In the genomic region with DNA sequence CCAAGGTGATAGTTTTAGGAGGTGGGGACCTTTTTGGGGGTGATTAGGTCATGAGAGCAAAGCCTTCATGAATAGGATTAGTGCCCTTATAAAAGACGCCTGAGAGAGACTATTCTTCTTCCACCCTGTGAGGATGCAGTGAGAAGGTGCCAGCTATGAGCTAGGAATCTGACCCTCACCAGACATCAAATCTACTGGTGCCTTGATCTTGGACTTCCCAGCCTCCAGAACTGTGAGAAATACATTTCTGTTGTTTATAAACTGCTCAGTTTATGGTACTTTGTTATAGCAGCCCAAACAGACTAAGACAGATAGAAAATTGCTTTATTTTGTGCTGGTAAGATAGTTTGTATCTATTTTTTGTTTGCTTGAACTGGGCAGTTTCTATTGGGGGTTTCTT, we compare ENCODE assay signal across 26 cellular contexts.
"Had no signal": no experiment of that assay in that cellular context is flagged by ENCODE, and none has a peak within 500 bp of the region (broad histone marks: within the 10 kb centered on the region; RNA-seq: fewer than 3 reads in every experiment).

No MANE protein-coding gene starts in this region.

- H3K27me3 ChIP-seq: left lung, pancreas, sigmoid colon, spleen, suprapubic skin, tibial nerve, uterus had no signal

- H3K4me3 Mint-ChIP-seq: immature natural killer cell; naive B cell; natural killer cell; stimulated activated effector memory CD8-positive, alpha-beta T cell treated with anti-CD3 and anti-CD28 coated beads, Interleukin-12 subunit alpha, Interleukin-12 subunit beta, amount 100 ng/mL, for 72 hours; stimulated activated naive CD8-positive, alpha-beta T cell treated with anti-CD3 and anti-CD28 coated beads, Interleukin-15, Interleukin-2, amounts not matched to agents 100 ng/mL and 50 ng/mL, for 24 hours; type B pancreatic cell had no signal

- H3K4me1 ChIP-seq: prostate gland, uterus had no signal

- H3K9me3 Mint-ChIP-seq: immature natural killer cell; natural killer cell; stimulated activated effector memory CD8-positive, alpha-beta T cell treated with anti-CD3 and anti-CD28 coated beads, Interleukin-12 subunit alpha, Interleukin-12 subunit beta, amount 100 ng/mL, for 72 hours; stimulated activated naive CD8-positive, alpha-beta T cell treated with anti-CD3 and anti-CD28 coated beads, Interleukin-15, Interleukin-2, amounts not matched to agents 100 ng/mL and 50 ng/mL, for 24 hours had no signal

- DNase-seq: hypothalamus; immature natural killer cell; kidney; left colon; left lung; lower lobe of right lung; mesenchymal stem cell; naive B cell; natural killer cell; nucleus accumbens; pancreas; posterior cingulate gyrus; retina; right cardiac atrium; sigmoid colon; small intestine; spleen; stimulated activated CD4-positive, alpha-beta T cell treated with anti-CD3 and anti-CD28 coated beads, Interleukin-4, amount 100 ng/mL, for 24 hours; stimulated activated naive CD4-positive, alpha-beta T cell; uterus had no signal

- H3K36me3 Mint-ChIP-seq: natural killer cell; stimulated activated effector memory CD8-positive, alpha-beta T cell treated with anti-CD3 and anti-CD28 coated beads, Interleukin-12 subunit alpha, Interleukin-12 subunit beta, amount 100 ng/mL, for 72 hours; type B pancreatic cell had no signal

- H3K27ac Mint-ChIP-seq: immature natural killer cell; naive B cell; natural killer cell; stimulated activated effector memory CD8-positive, alpha-beta T cell treated with anti-CD3 and anti-CD28 coated beads, Interleukin-12 subunit alpha, Interleukin-12 subunit beta, amount 100 ng/mL, for 72 hours; stimulated activated naive CD8-positive, alpha-beta T cell treated with anti-CD3 and anti-CD28 coated beads, Interleukin-15, Interleukin-2, amounts not matched to agents 100 ng/mL and 50 ng/mL, for 24 hours; type B pancreatic cell had no signal

- H3K27ac ChIP-seq: left lung, lower lobe of right lung, prostate gland, sigmoid colon, spleen, suprapubic skin, tibial nerve, uterus had no signal

- ATAC-seq: left colon; left lung; lower lobe of right lung; natural killer cell; pancreas; right cardiac atrium; stimulated activated effector memory CD8-positive, alpha-beta T cell treated with anti-CD3 and anti-CD28 coated beads, Interleukin-12 subunit alpha, Interleukin-12 subunit beta, amount 100 ng/mL, for 72 hours had no signal

- H3K9me3 ChIP-seq: left lung, lower lobe of right lung, pancreas, prostate gland, sigmoid colon, suprapubic skin, tibial nerve, uterus had no signal

- H3K27me3 Mint-ChIP-seq: naive B cell; stimulated activated naive CD8-positive, alpha-beta T cell treated with anti-CD3 and anti-CD28 coated beads, Interleukin-15, Interleukin-2, amounts not matched to agents 100 ng/mL and 50 ng/mL, for 24 hours; type B pancreatic cell had no signal
